ENCODE assay signal across 2 cellular contexts in genomic region chr9:131625388-131625787, GRCh38.
TF ChIP-seq lines count a peak whose summit lies in the region.

No MANE protein-coding gene starts in this region.

TF ChIP-seq in liver, 16 proteins besides CTCF, POLR2A, EP300 and RAD21:
- TF ChIP-seq HNF4A (conservative IDR thresholded peaks at IDR 0.05) = peak; percentile 11 to 75
- TF ChIP-seq RXRA (IDR thresholded peaks at IDR 0.05) = peak in 1 of 2 donors; percentile 67
- TF ChIP-seq TAF1 (conservative IDR thresholded peaks at IDR 0.05) = no peak
- TF ChIP-seq MAX (IDR thresholded peaks at IDR 0.05) = no peak
- TF ChIP-seq SP1 (IDR thresholded peaks at IDR 0.05) = peak; percentile 64
- TF ChIP-seq FOXA2 (IDR thresholded peaks at IDR 0.05) = no peak
- no peak for TF ChIP-seq EGR1 (IDR thresholded peaks at IDR 0.05; ENCODE audit: low read depth in 2 of 2)
- TF ChIP-seq YY1 (IDR thresholded peaks at IDR 0.05) = no peak
- TF ChIP-seq FOXA1 (IDR thresholded peaks at IDR 0.05) = no peak
- TF ChIP-seq ATF3 (IDR thresholded peaks at IDR 0.05) = no peak
- TF ChIP-seq JUND (IDR thresholded peaks at IDR 0.05) = no peak
- TF ChIP-seq HNF4G (IDR thresholded peaks at IDR 0.05) = no peak
- TF ChIP-seq GABPA (IDR thresholded peaks at IDR 0.05 in 1 of 2, conservative IDR thresholded peaks at IDR 0.05 in 1 of 2) = no peak
- TF ChIP-seq NR2F2 (IDR thresholded peaks at IDR 0.05) = no peak
- TF ChIP-seq ZBTB33 (IDR thresholded peaks at IDR 0.05) = no peak
- TF ChIP-seq REST (IDR thresholded peaks at IDR 0.05) = no peak
TF ChIP-seq in liver: peak in this region for 3.

TF ChIP-seq in HepG2, 621 proteins besides CTCF, POLR2A, EP300 and RAD21:
- TF ChIP-seq RORA (CRISPR knock-in tag; IDR thresholded peaks at IDR 0.05) (no peak), ZHX1 (CRISPR knock-in tag; IDR thresholded peaks at IDR 0.05; ENCODE audit: low read depth) (no peak), CHD4 (IDR thresholded peaks at IDR 0.05; ENCODE audit: borderline replicate concordance, low read length) (no peak), RBM22 (optimal IDR thresholded peaks at IDR 0.05; ENCODE audit: low read length) (no peak), ZNF639 (CRISPR knock-in tag; conservative IDR thresholded peaks at IDR 0.05) (no peak), ZGPAT (CRISPR knock-in tag; IDR thresholded peaks at IDR 0.05) (no peak), MBD4 (IDR thresholded peaks at IDR 0.05; ENCODE audit: borderline replicate concordance, low read length) (no peak), ZNF644 (CRISPR knock-in tag; IDR thresholded peaks at IDR 0.05; ENCODE audit: low read depth) (no peak), FOXO4 (CRISPR knock-in tag; conservative IDR thresholded peaks at IDR 0.05) (no peak), ZNF724P (CRISPR knock-in tag; IDR thresholded peaks at IDR 0.05; ENCODE audit: borderline replicate concordance) (no peak), TCF7L2 (IDR thresholded peaks at IDR 0.05; ENCODE audit: low read depth, low read length) (no peak), ZNF552 (CRISPR knock-in tag; IDR thresholded peaks at IDR 0.05; ENCODE audit: borderline replicate concordance) (no peak), PBX3 (CRISPR knock-in tag; IDR thresholded peaks at IDR 0.05; ENCODE audit: borderline replicate concordance) (no peak), PRPF4 (IDR thresholded peaks at IDR 0.05; ENCODE audit: low read depth, low read length, poor library complexity, severe bottlenecking) (no peak)
